In genomic region chr15:90596943-90597342, GRCh38 we compare ENCODE assay signal across 12 cellular contexts.
DNase-seq lines count a peak whose midpoint lies in the region; ATAC-seq and TF ChIP-seq lines count a peak whose summit lies in the region.
"Had no signal": no experiment of that assay in that cellular context is flagged by ENCODE, and none has a peak within 500 bp of the region (broad histone marks: within the 10 kb centered on the region; RNA-seq: fewer than 3 reads in every experiment).

No MANE protein-coding gene starts in this region.

- H3K4me3 Mint-ChIP-seq in activated T-cell treated with anti-CD3 and anti-CD28 coated beads, Interleukin-2, amount 50 U/mL, for 24 hours = no peak overlapping the region
- no peak overlapping the region for H3K4me3 Mint-ChIP-seq in activated T-cell treated with anti-CD3 and anti-CD28 coated beads, Interleukin-2, amount 50 U/mL, for 4 hours
- H3K4me3 Mint-ChIP-seq in naive B cell = peak overlapping the region in 5 of 8 donors; percentile 4 to 72 (median 65)

- TF ChIP-seq EP300 in tibial nerve (IDR thresholded peaks at IDR 0.05) = peak in 1 of 2 donors; percentile 31

- H3K27ac ChIP-seq in tibial nerve = peak overlapping the region in 3 of 4 donors; percentile 68 to 85 (median 84)

- H3K9me3 ChIP-seq in tibial nerve = no peaks in the 10 kb centered on the region
- H3K9me3 ChIP-seq: HAP-1 had no signal

- H3K36me3 ChIP-seq in tibial nerve = peaks cover 0 to 18% (median 0%) of the 10 kb centered on the region in 3 donors
- H3K36me3 ChIP-seq: HAP-1 had no signal

- TF ChIP-seq CTCF in tibial nerve (IDR thresholded peaks at IDR 0.05) (no peak), foreskin fibroblast (IDR thresholded peaks at IDR 0.05; ENCODE audit: low read depth, low read length) (no peak)

- H3K9me3 Mint-ChIP-seq in activated T-cell treated with anti-CD3 and anti-CD28 coated beads, Interleukin-2, amount 50 U/mL, for 24 hours = no peaks in the 10 kb centered on the region
- H3K9me3 Mint-ChIP-seq in activated T-cell treated with anti-CD3 and anti-CD28 coated beads, Interleukin-2, amount 50 U/mL, for 4 hours = no peaks in the 10 kb centered on the region
- no peaks in the 10 kb centered on the region for H3K9me3 Mint-ChIP-seq in naive B cell

- no peak for ATAC-seq in activated T-cell treated with anti-CD3 and anti-CD28 coated beads, Interleukin-2, amount 50 U/mL, for 4 hours
- ATAC-seq in naive B cell (ENCODE audit: low read depth in 2 of 2) = no peak
- ATAC-seq in HG03521 (IDR thresholded peaks at IDR 0.05; ENCODE audit: unreplicated experiment) = no peak

- peaks cover 79% of the 10 kb centered on the region for H3K36me3 Mint-ChIP-seq in activated T-cell treated with anti-CD3 and anti-CD28 coated beads, Interleukin-2, amount 50 U/mL, for 24 hours (ENCODE audit: low read depth)
- peaks cover 36% of the 10 kb centered on the region for H3K36me3 Mint-ChIP-seq in activated T-cell treated with anti-CD3 and anti-CD28 coated beads, Interleukin-2, amount 50 U/mL, for 4 hours (ENCODE audit: insufficient read depth)
- no peaks in the 10 kb centered on the region for H3K36me3 Mint-ChIP-seq in naive B cell

- H3K4me1 ChIP-seq in tibial nerve = peaks cover 0 to 72% (median 39%) of the 10 kb centered on the region in 4 donors

- no peaks in the 10 kb centered on the region for H3K27me3 Mint-ChIP-seq in activated T-cell treated with anti-CD3 and anti-CD28 coated beads, Interleukin-2, amount 50 U/mL, for 24 hours
- H3K27me3 Mint-ChIP-seq in activated T-cell treated with anti-CD3 and anti-CD28 coated beads, Interleukin-2, amount 50 U/mL, for 4 hours (ENCODE audit: low read depth) = no peaks in the 10 kb centered on the region
- no peaks in the 10 kb centered on the region for H3K27me3 Mint-ChIP-seq in naive B cell

- DNase-seq in activated T-cell treated with anti-CD3 and anti-CD28 coated beads, Interleukin-2, amount 50 U/mL, for 24 hours = no peak
- no peak for DNase-seq in activated T-cell treated with anti-CD3 and anti-CD28 coated beads, Interleukin-2, amount 50 U/mL, for 4 hours
- peak in 42 of 58 donors; percentile 10 to 80 (median 50) for DNase-seq in anterior cingulate cortex (lab: John Stamatoyannopoulos, UW)
- DNase-seq in naive B cell = no peak
- DNase-seq in tibial nerve (ENCODE audit: low spot score in 2 of 2) = no peak
- DNase-seq in foreskin fibroblast = no peak
- DNase-seq in cortex of kidney (lab: John Stamatoyannopoulos, UW) = no peak
- DNase-seq: activated CD4-positive, alpha-beta T cell treated with anti-CD3 and anti-CD28 coated beads, Interleukin-2, amount 50 U/mL, for 48 hours; NCI-H526; stimulated activated CD4-positive, alpha-beta T cell treated with anti-CD3 and anti-CD28 coated beads, Interleukin-12 subunit alpha, Interleukin-12 subunit beta, amount 100 ng/mL, for 4 hours had no signal

- no peak overlapping the region for H3K4me3 ChIP-seq in tibial nerve
- H3K4me3 ChIP-seq in foreskin fibroblast (ENCODE audit: low read depth in 1 of 2, low read length in 2 of 2) = no peak overlapping the region
- H3K4me3 ChIP-seq: HAP-1 had no signal

- no peak for TF ChIP-seq POLR2A in tibial nerve (IDR thresholded peaks at IDR 0.05)

- 57 to 66% methylated on average over 6 of the region's 6 CpGs for WGBS in tibial nerve, 2 donors

- H3K4me1 Mint-ChIP-seq in activated T-cell treated with anti-CD3 and anti-CD28 coated beads, Interleukin-2, amount 50 U/mL, for 24 hours (ENCODE audit: low read depth) = peaks cover 88% of the 10 kb centered on the region
- peaks cover 90% of the 10 kb centered on the region for H3K4me1 Mint-ChIP-seq in activated T-cell treated with anti-CD3 and anti-CD28 coated beads, Interleukin-2, amount 50 U/mL, for 4 hours (ENCODE audit: low read depth)
- H3K4me1 Mint-ChIP-seq in naive B cell = peaks cover 71 to 93% (median 77%) of the 10 kb centered on the region in 3 donors

- peak overlapping the region; percentile 100 for H3K27ac Mint-ChIP-seq in activated T-cell treated with anti-CD3 and anti-CD28 coated beads, Interleukin-2, amount 50 U/mL, for 24 hours
- H3K27ac Mint-ChIP-seq in naive B cell = peak overlapping the region; percentile 52 to 98 (median 85)

- no peaks in the 10 kb centered on the region for H3K27me3 ChIP-seq in tibial nerve

Comparison
In these comparisons a context has a peak if more than half of its experiments do, and no peak if none do; other contexts are left out.
1. DNase-seq: peak in anterior cingulate cortex (42 of 58); none in activated T-cell treated with anti-CD3 and anti-CD28 coated beads, Interleukin-2, amount 50 U/mL, for 24 hours (single experiment), activated T-cell treated with anti-CD3 and anti-CD28 coated beads, Interleukin-2, amount 50 U/mL, for 4 hours (single experiment), naive B cell (single experiment), tibial nerve (0 of 2), foreskin fibroblast (0 of 2) and cortex of kidney (single experiment).
2. H3K4me3 Mint-ChIP-seq: peak in naive B cell (5 of 8); none in activated T-cell treated with anti-CD3 and anti-CD28 coated beads, Interleukin-2, amount 50 U/mL, for 24 hours (single experiment) and activated T-cell treated with anti-CD3 and anti-CD28 coated beads, Interleukin-2, amount 50 U/mL, for 4 hours (single experiment).